28 cellular contexts compared by ENCODE assay signal in genomic region chr4:94724016-94724415, GRCh38. TPM values are rescaled to one million over a fixed set of nuclear protein-coding genes. Genes with fewer than 3 reads are reported as not detected.
"Had no signal": no experiment of that assay in that cellular context is flagged by ENCODE, and none has a peak within 500 bp of the region (broad histone marks: within the 10 kb centered on the region; RNA-seq: fewer than 3 reads in every experiment).

No MANE protein-coding gene starts in this region.

- H3K4me3 Mint-ChIP-seq: activated CD4-positive, alpha-beta T cell treated with anti-CD3 and anti-CD28 coated beads for 36 hours; activated naive CD8-positive, alpha-beta T cell treated with anti-CD3 and anti-CD28 coated beads, Interleukin-2, amount 10 ng/mL, durations not matched to agents 7 days and 5 days; activated T-cell treated with anti-CD3 and anti-CD28 coated beads, Interleukin-2, amount 50 U/mL, for 72 hours; effector memory CD8-positive, alpha-beta T cell; immature natural killer cell; natural killer cell treated with Interleukin-12 subunit alpha and Interleukin-12 subunit beta and Interleukin-15 and Interleukin-18, amount 100 ng/mL, for 72 hours; T-helper 2 cell treated with Interferon-gamma antibody and Interleukin-4, amounts not matched to agents 5 μg/mL and 100 μg/mL, for 36 hours had no signal

- H3K9me3 Mint-ChIP-seq: activated naive CD8-positive, alpha-beta T cell treated with anti-CD3 and anti-CD28 coated beads, Interleukin-2, amount 10 ng/mL, durations not matched to agents 7 days and 5 days; activated T-cell treated with anti-CD3 and anti-CD28 coated beads, Interleukin-2, amount 50 U/mL, for 72 hours; effector memory CD8-positive, alpha-beta T cell; immature natural killer cell; T-helper 2 cell treated with Interferon-gamma antibody and Interleukin-4, amounts not matched to agents 5 μg/mL and 100 μg/mL, for 36 hours had no signal

- H3K27me3 ChIP-seq: gastroesophageal sphincter, tibial artery, upper lobe of right lung had no signal

- DNase-seq: activated CD4-positive, alpha-beta T cell treated with anti-CD3 and anti-CD28 coated beads for 36 hours; activated CD4-positive, alpha-beta T cell treated with anti-CD3 and anti-CD28 coated beads, Interleukin-2, amount 50 U/mL, for 4 hours; activated CD4-positive, CD25-positive, alpha-beta regulatory T cell; activated naive CD4-positive, alpha-beta T cell; activated naive CD8-positive, alpha-beta T cell treated with anti-CD3 and anti-CD28 coated beads, Interleukin-2, amount 10 ng/mL, durations not matched to agents 7 days and 5 days; activated T-cell treated with anti-CD3 and anti-CD28 coated beads for 4 hours; activated T-cell treated with anti-CD3 and anti-CD28 coated beads, Interleukin-2, amount 50 U/mL, for 72 hours; amniotic stem cell; caudate nucleus; cortex of kidney; effector memory CD8-positive, alpha-beta T cell; head of caudate nucleus; hypothalamus; immature natural killer cell; kidney; lower lobe of right lung; mesenchymal stem cell; psoas muscle; right cardiac atrium; spleen; stimulated activated naive CD4-positive, alpha-beta T cell; T-helper 1 cell; tibial artery; upper lobe of right lung had no signal

- H3K4me1 Mint-ChIP-seq: activated CD4-positive, alpha-beta T cell treated with anti-CD3 and anti-CD28 coated beads for 36 hours; activated naive CD8-positive, alpha-beta T cell treated with anti-CD3 and anti-CD28 coated beads, Interleukin-2, amount 10 ng/mL, durations not matched to agents 7 days and 5 days had no signal

- H3K27ac Mint-ChIP-seq: activated CD4-positive, alpha-beta T cell treated with anti-CD3 and anti-CD28 coated beads for 36 hours; activated naive CD8-positive, alpha-beta T cell treated with anti-CD3 and anti-CD28 coated beads, Interleukin-2, amount 10 ng/mL, durations not matched to agents 7 days and 5 days; activated T-cell treated with anti-CD3 and anti-CD28 coated beads, Interleukin-2, amount 50 U/mL, for 72 hours; effector memory CD8-positive, alpha-beta T cell; immature natural killer cell; natural killer cell treated with Interleukin-12 subunit alpha and Interleukin-12 subunit beta and Interleukin-15 and Interleukin-18, amount 100 ng/mL, for 72 hours; T-helper 2 cell treated with Interferon-gamma antibody and Interleukin-4, amounts not matched to agents 5 μg/mL and 100 μg/mL, for 36 hours had no signal

- H3K27ac ChIP-seq: gastroesophageal sphincter, lower lobe of right lung, psoas muscle, spleen, suprapubic skin, tibial artery, upper lobe of right lung had no signal

- H3K4me1 ChIP-seq: gastroesophageal sphincter, lower lobe of right lung, psoas muscle, suprapubic skin, tibial artery, upper lobe of right lung had no signal

- H3K9me3 ChIP-seq: gastroesophageal sphincter, lower lobe of right lung, psoas muscle, spleen, suprapubic skin, tibial artery, upper lobe of right lung had no signal

- H3K4me3 ChIP-seq: gastroesophageal sphincter, lower lobe of right lung, psoas muscle, spleen, suprapubic skin, tibial artery, upper lobe of right lung had no signal

- H3K36me3 Mint-ChIP-seq: activated naive CD8-positive, alpha-beta T cell treated with anti-CD3 and anti-CD28 coated beads, Interleukin-2, amount 10 ng/mL, durations not matched to agents 7 days and 5 days; immature natural killer cell; natural killer cell treated with Interleukin-12 subunit alpha and Interleukin-12 subunit beta and Interleukin-15 and Interleukin-18, amount 100 ng/mL, for 72 hours had no signal

- H3K27me3 Mint-ChIP-seq: effector memory CD8-positive, alpha-beta T cell had no signal

- ATAC-seq: activated CD4-positive, alpha-beta T cell treated with anti-CD3 and anti-CD28 coated beads for 36 hours; activated T-cell treated with anti-CD3 and anti-CD28 coated beads, Interleukin-2, amount 50 U/mL, for 72 hours; effector memory CD8-positive, alpha-beta T cell; gastroesophageal sphincter; lower lobe of right lung; natural killer cell treated with Interleukin-12 subunit alpha and Interleukin-12 subunit beta and Interleukin-15 and Interleukin-18, amount 100 ng/mL, for 72 hours; psoas muscle; right cardiac atrium; upper lobe of right lung had no signal

- H3K36me3 ChIP-seq: gastroesophageal sphincter, lower lobe of right lung, spleen, suprapubic skin, tibial artery, upper lobe of right lung had no signal

RNA-seq across cellular contexts. Expression of gene BMPR1B, which starts 33.7 kb away (rescaled TPM):
- total RNA-seq: activated CD4-positive, alpha-beta T cell treated with anti-CD3 and anti-CD28 coated beads for 36 hours; activated naive CD8-positive, alpha-beta T cell treated with anti-CD3 and anti-CD28 coated beads, Interleukin-2, amount 10 ng/mL, durations not matched to agents 7 days and 5 days; activated T-cell treated with anti-CD3 and anti-CD28 coated beads, Interleukin-2, amount 50 U/mL, for 72 hours; natural killer cell treated with Interleukin-12 subunit alpha and Interleukin-12 subunit beta and Interleukin-15 and Interleukin-18, amount 100 ng/mL, for 72 hours had no signal
- polyA plus RNA-seq: immature natural killer cell had no signal
